In genomic region chr15:91909111-91909510, GRCh38 we compare ENCODE assay signal across 18 cellular contexts. TPM values are rescaled to one million over a fixed set of nuclear protein-coding genes. Genes with fewer than 3 reads are reported as not detected.
A peak's percentile ranks its signal among the peaks of the same experiment; 100 is the strongest.
DNase-seq lines count a peak whose midpoint lies in the region; ATAC-seq and TF ChIP-seq lines count a peak whose summit lies in the region.
"Had no signal": no experiment of that assay in that cellular context is flagged by ENCODE, and none has a peak within 500 bp of the region (broad histone marks: within the 10 kb centered on the region; RNA-seq: fewer than 3 reads in every experiment).

No MANE protein-coding gene starts in this region.

- no peaks in the 10 kb centered on the region for H3K36me3 ChIP-seq in parathyroid adenoma (ENCODE audit: control insufficient read depth, insufficient read depth, low read length)
- H3K36me3 ChIP-seq: BLaER1 had no signal

- peaks cover 50% of the 10 kb centered on the region for H3K4me1 ChIP-seq in parathyroid adenoma
- H3K4me1 ChIP-seq: BLaER1, Caco-2 had no signal

- DNase-seq in DMS53 (lab: John Stamatoyannopoulos, UW) = peak; percentile 40
- no peak for DNase-seq in DMS53 treated with DMSO at 0.1 percent for 48 hours (lab: John Stamatoyannopoulos, UW; ENCODE audit: unreplicated experiment)
- no peak for DNase-seq in T-helper 17 cell
- DNase-seq in activated naive CD4-positive, alpha-beta T cell (lab: John Stamatoyannopoulos, UW) = no peak
- no peak for DNase-seq in NOMO-1 treated with DMSO at 0.1 percent for 48 hours (lab: John Stamatoyannopoulos, UW; ENCODE audit: unreplicated experiment)
- DNase-seq: Caco-2; CD4-positive, CD25-positive, alpha-beta regulatory T cell; CD8-positive, alpha-beta T cell; GF-D8; H7 had no signal

- H3K4me3 ChIP-seq in parathyroid adenoma (ENCODE audit: low read depth, low read length) = no peak overlapping the region
- H3K4me3 ChIP-seq: BLaER1, GM23248 had no signal

- H3K4me2 ChIP-seq in parathyroid adenoma (ENCODE audit: low read length) = no peak overlapping the region
- H3K4me2 ChIP-seq: BLaER1 had no signal

- H3K79me2 ChIP-seq in parathyroid adenoma = peaks cover 7% of the 10 kb centered on the region

- intact Hi-C loops in dendritic cell treated with granulocyte-macrophage colony-stimulating factor and Interleukin-4, amounts not matched to agents 40 ng/mL and 50 ng/mL, for 4 days (cut with micrococcal nuclease) = no loop called here

- H3K9me3 ChIP-seq in T-helper 17 cell (ENCODE audit: control insufficient read depth, low read length, poor library complexity, severe bottlenecking) (no peaks in the 10 kb centered on the region), parathyroid adenoma (ENCODE audit: control insufficient read depth, low read length) (no peaks in the 10 kb centered on the region)
- H3K9me3 ChIP-seq: BLaER1, Caco-2 had no signal

- H3K27ac Mint-ChIP-seq in T-helper 17 cell = peak overlapping the region; percentile 39
- peak overlapping the region; percentile 71 for H3K27ac Mint-ChIP-seq in dendritic cell treated with granulocyte-macrophage colony-stimulating factor and Interleukin-4, amounts not matched to agents 40 ng/mL and 50 ng/mL, for 4 days
- H3K27ac Mint-ChIP-seq: B cell; CD8-positive, alpha-beta T cell had no signal

- no peaks in the 10 kb centered on the region for H3K27me3 ChIP-seq in parathyroid adenoma (ENCODE audit: control insufficient read depth, insufficient read depth, low read length)
- H3K27me3 ChIP-seq: BLaER1 had no signal

- no peak for TF ChIP-seq CTCF in parathyroid adenoma (IDR thresholded peaks at IDR 0.05)

- H3K9me3 Mint-ChIP-seq in dendritic cell treated with granulocyte-macrophage colony-stimulating factor and Interleukin-4, amounts not matched to agents 40 ng/mL and 50 ng/mL, for 4 days = no peaks in the 10 kb centered on the region
- H3K9me3 Mint-ChIP-seq: CD4-positive, CD25-positive, alpha-beta regulatory T cell; CD8-positive, alpha-beta T cell had no signal

- no peak overlapping the region for H2AFZ ChIP-seq in parathyroid adenoma
- H2AFZ ChIP-seq: GM23248 had no signal

- ATAC-seq in T-helper 17 cell = no peak
- ATAC-seq: CD8-positive, alpha-beta T cell had no signal

- H3K36me3 Mint-ChIP-seq in T-helper 17 cell (ENCODE audit: low read depth) = peaks cover 4% of the 10 kb centered on the region
- peaks cover 31% of the 10 kb centered on the region for H3K36me3 Mint-ChIP-seq in dendritic cell treated with granulocyte-macrophage colony-stimulating factor and Interleukin-4, amounts not matched to agents 40 ng/mL and 50 ng/mL, for 4 days (ENCODE audit: low read depth)

- peaks cover 55% of the 10 kb centered on the region for H3K4me1 Mint-ChIP-seq in T-helper 17 cell
- peaks cover 81% of the 10 kb centered on the region for H3K4me1 Mint-ChIP-seq in dendritic cell treated with granulocyte-macrophage colony-stimulating factor and Interleukin-4, amounts not matched to agents 40 ng/mL and 50 ng/mL, for 4 days (ENCODE audit: low read depth)
- H3K4me1 Mint-ChIP-seq: B cell had no signal

- H3K27ac ChIP-seq in parathyroid adenoma = peak overlapping the region; percentile 78
- H3K27ac ChIP-seq: 22Rv1, BLaER1, C4-2B, GM23248 had no signal

- no peak overlapping the region for H3K4me3 Mint-ChIP-seq in T-helper 17 cell
- H3K4me3 Mint-ChIP-seq in dendritic cell treated with granulocyte-macrophage colony-stimulating factor and Interleukin-4, amounts not matched to agents 40 ng/mL and 50 ng/mL, for 4 days = no peak overlapping the region
- H3K4me3 Mint-ChIP-seq: B cell; CD4-positive, CD25-positive, alpha-beta regulatory T cell; CD8-positive, alpha-beta T cell had no signal

- H3K27me3 Mint-ChIP-seq in T-helper 17 cell = no peaks in the 10 kb centered on the region
- no peaks in the 10 kb centered on the region for H3K27me3 Mint-ChIP-seq in dendritic cell treated with granulocyte-macrophage colony-stimulating factor and Interleukin-4, amounts not matched to agents 40 ng/mL and 50 ng/mL, for 4 days
- H3K27me3 Mint-ChIP-seq: B cell; CD4-positive, CD25-positive, alpha-beta regulatory T cell had no signal

- H3K9ac ChIP-seq in parathyroid adenoma = no peak overlapping the region
- H3K9ac ChIP-seq: BLaER1, GM23248 had no signal

RNA-seq across cellular contexts. Expression of gene SLCO3A1, which starts 55.6 kb away (rescaled TPM):
- total RNA-seq in T-helper 17 cell = 10 to 100 TPM; 55.9 to 65.1 TPM
- total RNA-seq: Caco-2, G401 had no signal
